Comparison of ENCODE assay signal across 8 cellular contexts in the genomic region with DNA sequence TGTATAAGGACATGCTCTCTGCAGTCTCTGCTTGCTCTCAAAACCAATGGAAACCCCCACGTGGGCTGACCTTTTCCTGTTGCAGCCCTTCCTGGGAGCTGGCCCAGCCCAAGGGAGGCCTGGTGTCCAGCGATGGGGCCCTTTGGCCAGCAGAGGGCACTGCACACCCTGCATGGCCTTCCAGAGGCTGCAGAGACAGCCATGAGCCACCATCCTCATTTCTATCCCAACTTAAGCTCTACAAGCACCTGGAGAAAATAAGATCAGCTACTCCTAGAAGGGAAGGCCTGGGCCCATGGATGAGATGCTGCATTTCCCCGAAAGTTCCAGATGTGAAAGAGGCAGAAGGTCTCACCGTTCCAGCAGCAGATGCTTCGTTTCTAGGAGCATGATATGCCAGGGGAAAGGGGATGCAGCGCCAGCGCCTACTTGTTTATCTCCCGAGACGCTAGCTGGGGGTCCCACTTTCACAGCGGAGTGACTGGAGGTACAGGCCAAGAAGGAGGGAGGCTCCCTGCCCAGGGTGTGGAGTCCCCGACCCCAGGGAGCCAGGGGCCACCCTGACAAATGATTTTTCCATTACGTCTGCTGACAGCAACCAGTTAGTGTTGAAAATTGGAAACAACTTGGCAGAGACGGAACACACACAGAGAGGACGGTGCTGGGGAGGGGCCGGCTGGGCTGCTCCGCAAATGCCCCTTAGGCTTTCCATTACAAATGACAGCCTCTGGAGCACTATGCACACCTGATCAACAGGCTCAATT.
DNase-seq lines count a peak whose midpoint lies in the region; ATAC-seq, FAIRE-seq and TF ChIP-seq lines count a peak whose summit lies in the region.

No MANE protein-coding gene starts in this region.

- TF ChIP-seq POLR2A in erythroblast (IDR thresholded peaks at IDR 0.05; ENCODE audit: low read length): no peak

- no peak overlapping the region for H3K4me3 ChIP-seq in naive thymus-derived CD4-positive, alpha-beta T cell (ENCODE audit: low read length)

- ATAC-seq in HG03439 (IDR thresholded peaks at IDR 0.05; ENCODE audit: unreplicated experiment): peak; percentile 66
- peak; percentile 91 for ATAC-seq in naive thymus-derived CD4-positive, alpha-beta T cell
- peak; percentile 88 for ATAC-seq in stimulated activated naive CD8-positive, alpha-beta T cell treated with anti-CD3 and anti-CD28 coated beads, Interleukin-15, Interleukin-2, amounts not matched to agents 100 U/mL and 50 U/mL, for 24 hours

- peak; percentile 83 for FAIRE-seq in GM19239 (lab: Jason Lieb, UNC)

- intact Hi-C loops in naive thymus-derived CD4-positive, alpha-beta T cell (cut with micrococcal nuclease): loop anchor here in 1 of 2 donors (5.0 kb wide), 1 partner anchor 294 kb away; no protein-coding TSS in a partner anchor

- POLR2A ChIA-PET in naive thymus-derived CD4-positive, alpha-beta T cell (lab: Charles Lee): no interaction called here

- H3K27me3 Mint-ChIP-seq in naive thymus-derived CD4-positive, alpha-beta T cell: peaks cover 0 to 8% (median 0%) of the 10 kb centered on the region in 5 donors

- no peaks in the 10 kb centered on the region for H3K9me3 ChIP-seq in naive thymus-derived CD4-positive, alpha-beta T cell (ENCODE audit: control insufficient read depth in 2 of 3, low read length in 3 of 3)

- DNase-seq in CD1c-positive myeloid dendritic cell (ENCODE audit: extremely low spot score): peak; percentile 89
- DNase-seq in GM19239 (ENCODE audit: insufficient read length, low spot score): peak; percentile 72
- peak; percentile 5 for DNase-seq in NOMO-1 treated with dmso at 0.1 percent for 144 hours (lab: John Stamatoyannopoulos, UW; ENCODE audit: unreplicated experiment)
- peak; percentile 23 for DNase-seq in activated CD8-positive, alpha-beta memory T cell treated with anti-CD3 and anti-CD28 coated beads, Interleukin-2, amount 50 U/mL, for 24 hours (ENCODE audit: extremely low read depth)
- DNase-seq in erythroblast (lab: John Stamatoyannopoulos, UW): peak; percentile 86 to 90
- peak in 6 of 9 donors; percentile 12 to 69 (median 20) for DNase-seq in naive thymus-derived CD4-positive, alpha-beta T cell
- DNase-seq in stimulated activated naive CD8-positive, alpha-beta T cell treated with anti-CD3 and anti-CD28 coated beads, Interleukin-15, Interleukin-2, amounts not matched to agents 100 U/mL and 50 U/mL, for 24 hours: peak; percentile 83

- H3K27ac ChIP-seq in naive thymus-derived CD4-positive, alpha-beta T cell (ENCODE audit: low read depth, low read length): no peak overlapping the region

- H3K4me1 ChIP-seq in naive thymus-derived CD4-positive, alpha-beta T cell (ENCODE audit: control insufficient read depth in 2 of 2, insufficient read depth in 2 of 2, low read length in 2 of 2): no peaks in the 10 kb centered on the region

- H3K36me3 Mint-ChIP-seq in naive thymus-derived CD4-positive, alpha-beta T cell: no peaks in the 10 kb centered on the region

- H3K27ac Mint-ChIP-seq in naive thymus-derived CD4-positive, alpha-beta T cell: no peak overlapping the region

- no peaks in the 10 kb centered on the region for H3K27me3 ChIP-seq in naive thymus-derived CD4-positive, alpha-beta T cell (ENCODE audit: control insufficient read depth in 2 of 2, insufficient read depth in 2 of 2, low read length in 2 of 2)

- peaks cover 0 to 7% (median 0%) of the 10 kb centered on the region in 7 donors for H3K4me1 Mint-ChIP-seq in naive thymus-derived CD4-positive, alpha-beta T cell

- no peaks in the 10 kb centered on the region for H3K9me3 Mint-ChIP-seq in naive thymus-derived CD4-positive, alpha-beta T cell

- H3K36me3 ChIP-seq in naive thymus-derived CD4-positive, alpha-beta T cell (ENCODE audit: control insufficient read depth in 2 of 3, insufficient read depth in 3 of 3, low read length in 3 of 3): no peaks in the 10 kb centered on the region

- CTCF ChIA-PET in naive thymus-derived CD4-positive, alpha-beta T cell (lab: Charles Lee): no interaction called here

- no peak overlapping the region for H3K4me3 Mint-ChIP-seq in naive thymus-derived CD4-positive, alpha-beta T cell

Comparison
In these comparisons a context has a peak if more than half of its experiments do, and no peak if none do; other contexts are left out.
1. DNase-seq: peak in every context shown above with its lines; median percentile 89 in CD1c-positive myeloid dendritic cell; 88 in erythroblast; 83 in stimulated activated naive CD8-positive, alpha-beta T cell treated with anti-CD3 and anti-CD28 coated beads, Interleukin-15, Interleukin-2, amounts not matched to agents 100 U/mL and 50 U/mL, for 24 hours; 72 in GM19239; 23 in activated CD8-positive, alpha-beta memory T cell treated with anti-CD3 and anti-CD28 coated beads, Interleukin-2, amount 50 U/mL, for 24 hours; 20 in naive thymus-derived CD4-positive, alpha-beta T cell; 5 in NOMO-1 treated with dmso at 0.1 percent for 144 hours.